9 cellular contexts compared by ENCODE assay signal in genomic region chr15:77144492-77145070, GRCh38.
DNase-seq lines count a peak whose midpoint lies in the region; ATAC-seq, FAIRE-seq and TF ChIP-seq lines count a peak whose summit lies in the region.
"Had no signal": no experiment of that assay in that cellular context is flagged by ENCODE, and none has a peak within 500 bp of the region (broad histone marks: within the 10 kb centered on the region; RNA-seq: fewer than 3 reads in every experiment).

No MANE protein-coding gene starts in this region.

- no peaks in the 10 kb centered on the region for H3K4me1 Mint-ChIP-seq in H9

- no peak overlapping the region for H4K5ac ChIP-seq in H9 (ENCODE audit: insufficient read length, low read depth, low read length)

- H3K27me3 ChIP-seq in PC-9 (ENCODE audit: insufficient read depth, low read depth) (no peaks in the 10 kb centered on the region), pancreas (no peaks in the 10 kb centered on the region), H9 (ENCODE audit: insufficient read depth, low read length) (no peaks in the 10 kb centered on the region), testis (no peaks in the 10 kb centered on the region)

- no peak for TF ChIP-seq POLR2A in testis (IDR thresholded peaks at IDR 0.05)

- H4K91ac ChIP-seq in H9 (ENCODE audit: insufficient read length, low read depth, low read length): no peak overlapping the region

- no peak overlapping the region for H4K8ac ChIP-seq in H9 (replicated peaks; ENCODE audit: insufficient read length, low read depth, low read length)

- H3K23me2 ChIP-seq in H9 (ENCODE audit: insufficient read length, low read depth, low read length, poor library complexity, severe bottlenecking): no peaks in the 10 kb centered on the region

- ATAC-seq in pancreas: peak in 3 of 4 donors; percentile 53 to 62 (median 58)

- no peaks in the 10 kb centered on the region for H3K9me2 ChIP-seq in PC-9 (ENCODE audit: insufficient read depth)

- H2BK120ac ChIP-seq in H9 (ENCODE audit: low read depth, low read length, poor library complexity, severe bottlenecking): no peak overlapping the region

- H2BK15ac ChIP-seq in H9 (ENCODE audit: low read depth, low read length): no peak overlapping the region

- H3K27ac ChIP-seq in PC-9: peak overlapping the region; percentile 61
- peak overlapping the region in 3 of 4 donors; percentile 17 to 56 (median 35) for H3K27ac ChIP-seq in pancreas
- no peak overlapping the region for H3K27ac ChIP-seq in H9 (ENCODE audit: insufficient read length, low read depth, low read length)
- peak overlapping the region in 1 of 2 donors; percentile 70 for H3K27ac ChIP-seq in testis

- H3K23ac ChIP-seq in H9 (ENCODE audit: insufficient read length, low read depth, low read length): no peak overlapping the region

- CTCF ChIA-PET in PC-9 (lab: Charles Lee): interaction anchor here (0.6 to 2.0 kb wide), 2 partner anchors 16 to 361 kb away, joined by 4 read pairs; no protein-coding TSS in a partner anchor

- H4K20me1 ChIP-seq in PC-9 (ENCODE audit: insufficient read depth) (no peaks in the 10 kb centered on the region), H9 (ENCODE audit: control insufficient read depth, insufficient read depth, insufficient read length) (no peaks in the 10 kb centered on the region)

- H3K36me3 ChIP-seq in PC-9 (ENCODE audit: low read depth) (no peaks in the 10 kb centered on the region), pancreas (no peaks in the 10 kb centered on the region), testis (ENCODE audit: low read depth, missing control alignments) (no peaks in the 10 kb centered on the region)

- H3K9me3 ChIP-seq in PC-9 (ENCODE audit: insufficient read depth, low read depth) (peaks cover 5% of the 10 kb centered on the region), pancreas (no peaks in the 10 kb centered on the region), H9 (ENCODE audit: control insufficient read depth, low read depth, low read length) (no peaks in the 10 kb centered on the region), testis (no peaks in the 10 kb centered on the region)

- peaks cover 16 to 21% of the 10 kb centered on the region in 2 experiments; a peak in 4 of 5 replicates for H3K9me3 Mint-ChIP-seq in H9

- peaks cover 28 to 40% (median 35%) of the 10 kb centered on the region in 3 experiments for H3K36me3 Mint-ChIP-seq in H9 (ENCODE audit: insufficient read depth in 1 of 3, low read depth in 3 of 3)

- H2AK5ac ChIP-seq in H9 (ENCODE audit: insufficient read length, low read length): no peak overlapping the region

- H2BK20ac ChIP-seq in H9 (ENCODE audit: low read depth, low read length, poor library complexity, severe bottlenecking): no peak overlapping the region

- no peak overlapping the region; the same call in 1 of the 2 replicates for H3K4me2 ChIP-seq in PC-9
- H3K4me2 ChIP-seq in H9 (ENCODE audit: insufficient read depth, insufficient read length, low read length): no peak overlapping the region

- intact Hi-C loops in PC-9 (cut with micrococcal nuclease; ENCODE audit: unreplicated experiment) (loop anchor here (1.0 kb wide), 1 partner anchor 17 kb away; no protein-coding TSS in a partner anchor), pancreas (cut with DNase I) (no loop called here), testis (cut with DNase I; ENCODE audit: low total_unique reads) (no loop called here)

- no peaks in the 10 kb centered on the region for H3K27me3 Mint-ChIP-seq in H9 (ENCODE audit: low read depth)
- H3K27me3 Mint-ChIP-seq: activated naive CD8-positive, alpha-beta T cell had no signal

- FAIRE-seq in endometrium (lab: Jason Lieb, UNC) (peak; percentile 93), pancreas (lab: Jason Lieb, UNC) (no peak), frontal cortex (lab: Jason Lieb, UNC) (no peak)

- H3K9ac ChIP-seq in H9 (ENCODE audit: extremely low read depth, insufficient read length, low read length): no peak overlapping the region

- no peak overlapping the region for H3K4ac ChIP-seq in H9 (ENCODE audit: low read depth, low read length)

- DNase-seq in AG10803 (ENCODE audit: low read depth): peak; percentile 99
- peak; percentile 33 to 70 for DNase-seq in PC-9
- no peak for DNase-seq in pancreas
- DNase-seq in frontal cortex (ENCODE audit: low spot score in 2 of 2): no peak
- DNase-seq in H9: no peak
- DNase-seq in testis: no peak
- DNase-seq in NCI-H1436 (lab: John Stamatoyannopoulos, UW): no peak

- H3K4me3 ChIP-seq in AG10803 (ENCODE audit: low read length): no peak overlapping the region
- no peak overlapping the region for H3K4me3 ChIP-seq in PC-9
- no peak overlapping the region for H3K4me3 ChIP-seq in pancreas
- no peak overlapping the region for H3K4me3 ChIP-seq in testis

- no peak overlapping the region for H3K14ac ChIP-seq in H9 (ENCODE audit: insufficient read depth, low read length)

- no peak overlapping the region for H2BK5ac ChIP-seq in H9 (ENCODE audit: insufficient read length, low read length)

- H3K4me1 ChIP-seq in PC-9 (replicated peaks; ENCODE audit: insufficient read depth): peaks cover 16% of the 10 kb centered on the region; the same call in 1 of the 2 replicates
- H3K4me1 ChIP-seq in pancreas: peaks cover 0 to 23% (median 0%) of the 10 kb centered on the region in 3 donors
- no peaks in the 10 kb centered on the region for H3K4me1 ChIP-seq in H9 (ENCODE audit: insufficient read depth, low read length)
- H3K4me1 ChIP-seq in testis: peaks cover 4% of the 10 kb centered on the region

- no peak overlapping the region for H2BK12ac ChIP-seq in H9 (ENCODE audit: insufficient read length, low read depth, low read length)

- no TSS peak for BruUV-seq in PC-9 (replicated peaks; lab: Mats Ljungman, UMichigan)

- no peak overlapping the region for H3T11ph ChIP-seq in H9 (ENCODE audit: low read length)

- WGBS in pancreas, 2 donors: 87% methylated on average over 4 of the region's 4 CpGs
- no CpG with 5 or more reads among the region's 4 CpGs for WGBS in H9 (ENCODE audit: extremely low coverage, insufficient read length, low lambda C conversion rate)
- 62 to 65% methylated on average over 4 of the region's 4 CpGs for WGBS in testis, 2 donors

- TF ChIP-seq CTCF in AG10803 (conservative IDR thresholded peaks at IDR 0.05; ENCODE audit: low read length) (no peak), PC-9 (conservative IDR thresholded peaks at IDR 0.05) (no peak), pancreas (IDR thresholded peaks at IDR 0.05) (no peak), H9 (conservative IDR thresholded peaks at IDR 0.05) (no peak), testis (IDR thresholded peaks at IDR 0.05) (no peak)

- H3K27ac Mint-ChIP-seq in H9: no peak overlapping the region
- H3K27ac Mint-ChIP-seq: activated naive CD8-positive, alpha-beta T cell had no signal

- H3K79me2 ChIP-seq in PC-9 (ENCODE audit: low read depth): no peaks in the 10 kb centered on the region
- H3K79me2 ChIP-seq in H9 (ENCODE audit: insufficient read depth, low read length): no peaks in the 10 kb centered on the region

- H3K56ac ChIP-seq in H9 (ENCODE audit: insufficient read length, low read depth, low read length): no peak overlapping the region

- POLR2A ChIA-PET in PC-9 (lab: Charles Lee; ENCODE audit: unreplicated experiment): interaction anchor here (0.6 to 1.0 kb wide), 5 partner anchors 17 to 400 kb away, joined by 3 to 4 read pairs (median 3); partner anchors contain the start of gene RCN2

- peaks cover 6% of the 10 kb centered on the region; the same call in 1 of the 2 replicates for H3F3A ChIP-seq in PC-9 (ENCODE audit: insufficient read depth, low read depth)

- no peak overlapping the region for H3K18ac ChIP-seq in H9 (ENCODE audit: insufficient read length, low read depth, low read length)

- no peak overlapping the region for H3K4me3 Mint-ChIP-seq in H9
- H3K4me3 Mint-ChIP-seq: activated naive CD8-positive, alpha-beta T cell had no signal

- no peaks in the 10 kb centered on the region for H3K79me1 ChIP-seq in H9 (ENCODE audit: insufficient read depth, low read depth, low read length, poor library complexity, severe bottlenecking)

- H2AFZ ChIP-seq in PC-9 (no peak overlapping the region), H9 (ENCODE audit: low read length) (no peak overlapping the region)

Comparison
In these comparisons a context has a peak if more than half of its experiments do, and no peak if none do; other contexts are left out.
1. DNase-seq: peak in AG10803 (single experiment) and PC-9 (2 of 2); none in pancreas (0 of 6), frontal cortex (0 of 2), H9 (single experiment), testis (single experiment) and NCI-H1436 (single experiment).